ENCODE assay signal across 1 cellular context in genomic region chr2:9968940-9969497, GRCh38.
TF ChIP-seq lines count a peak whose summit lies in the region.

No MANE protein-coding gene starts in this region.

TF ChIP-seq in HepG2, 621 proteins besides CTCF, POLR2A, EP300 and RAD21:
- TF ChIP-seq TEF (CRISPR knock-in tag; IDR thresholded peaks at IDR 0.05) (no peak), NR1H2 (CRISPR knock-in tag; IDR thresholded peaks at IDR 0.05; ENCODE audit: borderline replicate concordance, low read depth) (no peak), ZNF781 (CRISPR knock-in tag; IDR thresholded peaks at IDR 0.05; ENCODE audit: borderline replicate concordance, not compliant biosample characterization) (no peak), ATF7 (IDR thresholded peaks at IDR 0.05) (peak; percentile 66), ATF7 (CRISPR knock-in tag; IDR thresholded peaks at IDR 0.05) (no peak)
